Comparison of ENCODE assay signal across 21 cellular contexts in the genomic region with DNA sequence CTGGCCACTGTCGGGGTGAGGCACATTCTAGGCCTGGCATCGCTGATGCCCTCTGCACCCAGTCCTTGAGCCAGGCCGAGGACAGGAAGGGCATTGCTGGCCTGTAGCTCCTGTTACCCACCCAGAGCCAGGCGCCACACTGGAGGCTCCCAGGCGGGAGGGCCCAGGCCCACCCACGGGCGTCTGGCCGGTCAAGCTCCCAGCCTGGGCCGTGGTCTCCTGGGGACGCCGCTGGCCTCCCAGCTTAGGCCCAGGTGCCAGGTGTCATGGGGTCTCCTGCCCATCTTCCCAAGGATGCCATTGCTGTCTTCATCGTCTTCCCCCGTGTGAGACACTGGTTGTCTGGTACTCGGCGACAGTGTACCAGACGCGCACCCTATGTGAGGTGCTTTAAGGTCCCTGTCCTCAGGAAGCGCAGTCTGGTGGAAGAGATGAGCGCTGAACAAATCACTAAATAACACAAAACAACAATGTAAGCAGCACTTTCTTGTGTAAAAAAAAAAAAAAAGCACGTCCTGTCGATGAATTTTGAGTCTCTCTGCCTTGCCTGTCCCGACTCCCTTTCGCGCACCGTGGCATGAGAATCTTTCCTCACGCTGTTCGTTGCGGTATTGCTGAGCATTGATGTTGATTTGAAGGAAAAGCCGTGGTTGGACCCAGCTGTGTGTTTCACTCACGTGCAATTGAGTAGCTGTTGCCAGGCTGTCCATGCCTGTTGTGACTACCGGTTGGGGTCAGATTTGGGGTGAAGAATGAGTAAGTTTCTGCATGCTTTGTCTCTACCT. TPM values are rescaled to one million over a fixed set of nuclear protein-coding genes. Genes with fewer than 3 reads are reported as not detected.
DNase-seq lines count a peak whose midpoint lies in the region; ATAC-seq lines count a peak whose summit lies in the region.
"Had no signal": no experiment of that assay in that cellular context is flagged by ENCODE, and none has a peak within 500 bp of the region (broad histone marks: within the 10 kb centered on the region; RNA-seq: fewer than 3 reads in every experiment).

No MANE protein-coding gene starts in this region.

- H3K27ac Mint-ChIP-seq in activated naive CD8-positive, alpha-beta T cell treated with anti-CD3 and anti-CD28 coated beads for 36 hours, result peak overlapping the region; percentile 56
- H3K27ac Mint-ChIP-seq: stimulated activated memory B cell treated with anti-CD40 and anti-IgM and Interleukin-4, amounts not matched to agents 10 μg/mL and 1 μg/mL and 100 μg/mL, for 72 hours; T-helper 1 cell treated with Interleukin-12 subunit alpha and Interleukin-12 subunit beta and Interleukin-4 antibody, amounts not matched to agents 30 μg/mL and 1 μg/mL, for 36 hours had no signal

- no peak overlapping the region for H3K4me3 Mint-ChIP-seq in activated naive CD8-positive, alpha-beta T cell treated with anti-CD3 and anti-CD28 coated beads for 36 hours
- H3K4me3 Mint-ChIP-seq: naive B cell; stimulated activated memory B cell treated with anti-CD40 and anti-IgM and Interleukin-4, amounts not matched to agents 10 μg/mL and 1 μg/mL and 100 μg/mL, for 72 hours; T-helper 1 cell treated with Interleukin-12 subunit alpha and Interleukin-12 subunit beta and Interleukin-4 antibody, amounts not matched to agents 30 μg/mL and 1 μg/mL, for 36 hours had no signal

- no peak overlapping the region for H3K27ac ChIP-seq in BLaER1
- H3K27ac ChIP-seq: cardiac muscle cell, left lung had no signal

- ATAC-seq in left colon (peak; percentile 11), HG02571 (IDR thresholded peaks at IDR 0.05; ENCODE audit: unreplicated experiment) (no peak)
- ATAC-seq: left lung; Panc1; stimulated activated memory B cell treated with anti-CD40 and anti-IgM and Interleukin-4, amounts not matched to agents 10 μg/mL and 1 μg/mL and 100 μg/mL, for 72 hours had no signal

- no peaks in the 10 kb centered on the region for H3K27me3 Mint-ChIP-seq in activated naive CD8-positive, alpha-beta T cell treated with anti-CD3 and anti-CD28 coated beads for 36 hours
- H3K27me3 Mint-ChIP-seq: naive B cell had no signal

- no peaks in the 10 kb centered on the region for H3K9me3 ChIP-seq in BLaER1
- H3K9me3 ChIP-seq: left lung had no signal

- H3K4me3 ChIP-seq in BLaER1, result no peak overlapping the region
- H3K4me3 ChIP-seq: cardiac muscle cell, left lung had no signal

- H3K36me3 ChIP-seq in BLaER1, result peaks cover 13% of the 10 kb centered on the region; the same call in 1 of the 2 replicates
- H3K36me3 ChIP-seq: cardiac muscle cell had no signal

- no peaks in the 10 kb centered on the region for H3K36me3 Mint-ChIP-seq in activated naive CD8-positive, alpha-beta T cell treated with anti-CD3 and anti-CD28 coated beads for 36 hours
- H3K36me3 Mint-ChIP-seq: naive B cell had no signal

- H3K9ac ChIP-seq in BLaER1, result no peak overlapping the region

- H3K27me3 ChIP-seq in BLaER1, result peaks cover 44% of the 10 kb centered on the region

- H3K4me2 ChIP-seq in BLaER1, result peak overlapping the region; percentile 66

- intact Hi-C loops in left colon (cut with DNase I, micrococcal nuclease), result no loop called here

- peaks cover 25% of the 10 kb centered on the region for H3K4me1 Mint-ChIP-seq in activated naive CD8-positive, alpha-beta T cell treated with anti-CD3 and anti-CD28 coated beads for 36 hours

- DNase-seq in ELR (ENCODE audit: low read depth), result peak; percentile 15
- no peak for DNase-seq in activated naive CD8-positive, alpha-beta T cell treated with anti-CD3 and anti-CD28 coated beads for 36 hours
- no peak for DNase-seq in left colon
- no peak for DNase-seq in SW480 (ENCODE audit: low spot score)
- no peak for DNase-seq in NCI-H2081 treated with DMSO at 0.1 percent for 48 hours (lab: John Stamatoyannopoulos, UW)
- no peak for DNase-seq in NCI-H2227 (lab: John Stamatoyannopoulos, UW; ENCODE audit: unreplicated experiment)
- DNase-seq: activated effector memory CD4-positive, alpha-beta T cell treated with anti-CD3 and anti-CD28 coated beads, Interleukin-2, amount 50 U/mL, for 16 hours; GDM1; glutamatergic neuron; KG1; naive B cell; NCI-H146; NCI-H526 treated with DMSO at 0.1 percent for 48 hours; stimulated activated CD4-positive, alpha-beta T cell treated with anti-CD3 and anti-CD28 coated beads, Interleukin-4, amount 100 ng/mL, for 1 hour had no signal

- peaks cover 49% of the 10 kb centered on the region for H3K4me1 ChIP-seq in BLaER1
- H3K4me1 ChIP-seq: left lung had no signal

- H4K20me1 ChIP-seq in BLaER1, result peaks cover 35% of the 10 kb centered on the region

- no peaks in the 10 kb centered on the region for H3K9me3 Mint-ChIP-seq in activated naive CD8-positive, alpha-beta T cell treated with anti-CD3 and anti-CD28 coated beads for 36 hours
- H3K9me3 Mint-ChIP-seq: naive B cell; stimulated activated memory B cell treated with anti-CD40 and anti-IgM and Interleukin-4, amounts not matched to agents 10 μg/mL and 1 μg/mL and 100 μg/mL, for 72 hours; T-helper 1 cell treated with Interleukin-12 subunit alpha and Interleukin-12 subunit beta and Interleukin-4 antibody, amounts not matched to agents 30 μg/mL and 1 μg/mL, for 36 hours had no signal

RNA-seq across cellular contexts. Expression of a gene that starts 27.0 kb away (rescaled TPM):
- total RNA-seq in activated naive CD8-positive, alpha-beta T cell treated with anti-CD3 and anti-CD28 coated beads for 36 hours, result 10 to 100 TPM; 42.4 to 44.4 TPM
- total RNA-seq in left colon, result 10 to 100 TPM; 63.6 to 69.4 TPM
